17 cellular contexts compared by ENCODE assay signal in genomic region chr10:131049051-131049450, GRCh38.
A peak's percentile ranks its signal among the peaks of the same experiment; 100 is the strongest.
DNase-seq lines count a peak whose midpoint lies in the region; ATAC-seq and TF ChIP-seq lines count a peak whose summit lies in the region.
"Had no signal": no experiment of that assay in that cellular context is flagged by ENCODE, and none has a peak within 500 bp of the region (broad histone marks: within the 10 kb centered on the region; RNA-seq: fewer than 3 reads in every experiment).

No MANE protein-coding gene starts in this region.

- no peak overlapping the region for H3K9ac ChIP-seq in BLaER1

- no peak for ATAC-seq in GM21381 (IDR thresholded peaks at IDR 0.05; ENCODE audit: unreplicated experiment)
- ATAC-seq: right cardiac atrium had no signal

- H3K9me3 ChIP-seq in BLaER1 = peaks cover 22% of the 10 kb centered on the region
- H3K9me3 ChIP-seq: neutrophil had no signal

- H4K20me1 ChIP-seq in BLaER1 = no peaks in the 10 kb centered on the region

- H3K4me3 ChIP-seq in BLaER1 (no peak overlapping the region), brain microvascular endothelial cell (ENCODE audit: low read depth, low read length) (no peak overlapping the region)
- H3K4me3 ChIP-seq: esophagus muscularis mucosa, SK-N-MC, stomach had no signal

- H3K27ac ChIP-seq in BLaER1 (no peak overlapping the region), brain microvascular endothelial cell (no peak overlapping the region)
- H3K27ac ChIP-seq: esophagus muscularis mucosa, neutrophil, SK-N-MC, stomach had no signal

- H3K36me3 ChIP-seq in BLaER1 = no peaks in the 10 kb centered on the region
- H3K36me3 ChIP-seq in brain microvascular endothelial cell (replicated peaks) = no peaks in the 10 kb centered on the region
- H3K36me3 ChIP-seq: esophagus muscularis mucosa, neutrophil, stomach had no signal

- peaks cover 20% of the 10 kb centered on the region for H3K4me1 ChIP-seq in BLaER1
- H3K4me1 ChIP-seq: esophagus muscularis mucosa, stomach had no signal

- DNase-seq in NCI-H1105 (lab: John Stamatoyannopoulos, UW) (peak; percentile 76), NCI-H2171 treated with DMSO at 0.1 percent for 48 hours (lab: John Stamatoyannopoulos, UW) (peak; percentile 40), iPS DF 19.7 (ENCODE audit: low read depth, low spot score) (peak; percentile 25), brain microvascular endothelial cell (no peak), NAMALWA (ENCODE audit: low spot score) (no peak), GM19238 (ENCODE audit: insufficient read length, low spot score) (no peak)
- DNase-seq: activated CD4-positive, alpha-beta T cell treated with anti-CD3 and anti-CD28 coated beads, Interleukin-2, amount 50 U/mL, for 1 hour; CD4-positive, alpha-beta memory T cell; cortex of kidney; NCI-H446; right cardiac atrium; stomach had no signal

- in situ Hi-C loops in brain microvascular endothelial cell (cut with HindIII; ENCODE audit: low pct_ligation_motif_present, low sequenced_read_pairs) = no loop called here

- no peaks in the 10 kb centered on the region for H3K27me3 ChIP-seq in BLaER1
- H3K27me3 ChIP-seq in brain microvascular endothelial cell (replicated peaks) = no peaks in the 10 kb centered on the region
- H3K27me3 ChIP-seq: neutrophil had no signal

- peak overlapping the region; percentile 48 for H3K4me2 ChIP-seq in BLaER1

- TF ChIP-seq CTCF in brain microvascular endothelial cell (IDR thresholded peaks at IDR 0.05; ENCODE audit: low read depth, low read length, missing control alignments) = no peak

Comparison
In these comparisons a context has a peak if more than half of its experiments do, and no peak if none do; other contexts are left out.
1. DNase-seq: peak in NCI-H1105 (single experiment), NCI-H2171 treated with DMSO at 0.1 percent for 48 hours (single experiment) and iPS DF 19.7 (single experiment); none in brain microvascular endothelial cell (single experiment), NAMALWA (single experiment) and GM19238 (single experiment).